Comparison of ENCODE assay signal across 1 cellular context in genomic region chr1:21884456-21885235, GRCh38.
TF ChIP-seq lines count a peak whose summit lies in the region.

No MANE protein-coding gene starts in this region.

TF ChIP-seq in IMR-90, 13 proteins besides CTCF, POLR2A, EP300 and RAD21:
- TF ChIP-seq MAFK (IDR thresholded peaks at IDR 0.05; ENCODE audit: low read depth, low read length) = no peak
- no peak for TF ChIP-seq CHD1 (IDR thresholded peaks at IDR 0.05; ENCODE audit: low read depth, low read length)
- TF ChIP-seq FOS (IDR thresholded peaks at IDR 0.05; ENCODE audit: low read depth, low read length) = no peak
- no peak for TF ChIP-seq CEBPB (IDR thresholded peaks at IDR 0.05; ENCODE audit: low read depth, low read length)
- TF ChIP-seq, protein P1, sequence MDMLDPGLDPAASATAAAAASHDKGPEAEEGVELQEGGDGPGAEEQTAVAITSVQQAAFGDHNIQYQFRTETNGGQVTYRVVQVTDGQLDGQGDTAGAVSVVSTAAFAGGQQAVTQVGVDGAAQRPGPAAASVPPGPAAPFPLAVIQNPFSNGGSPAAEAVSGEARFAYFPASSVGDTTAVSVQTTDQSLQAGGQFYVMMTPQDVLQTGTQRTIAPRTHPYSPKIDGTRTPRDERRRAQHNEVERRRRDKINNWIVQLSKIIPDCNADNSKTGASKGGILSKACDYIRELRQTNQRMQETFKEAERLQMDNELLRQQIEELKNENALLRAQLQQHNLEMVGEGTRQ (IDR thresholded peaks at IDR 0.05; ENCODE audit: low read depth, low read length) = no peak
- TF ChIP-seq SMC3 (IDR thresholded peaks at IDR 0.05; ENCODE audit: low read depth, low read length) = no peak
- no peak for TF ChIP-seq BHLHE40 (IDR thresholded peaks at IDR 0.05; ENCODE audit: low read depth, low read length)
- TF ChIP-seq, protein P2, sequence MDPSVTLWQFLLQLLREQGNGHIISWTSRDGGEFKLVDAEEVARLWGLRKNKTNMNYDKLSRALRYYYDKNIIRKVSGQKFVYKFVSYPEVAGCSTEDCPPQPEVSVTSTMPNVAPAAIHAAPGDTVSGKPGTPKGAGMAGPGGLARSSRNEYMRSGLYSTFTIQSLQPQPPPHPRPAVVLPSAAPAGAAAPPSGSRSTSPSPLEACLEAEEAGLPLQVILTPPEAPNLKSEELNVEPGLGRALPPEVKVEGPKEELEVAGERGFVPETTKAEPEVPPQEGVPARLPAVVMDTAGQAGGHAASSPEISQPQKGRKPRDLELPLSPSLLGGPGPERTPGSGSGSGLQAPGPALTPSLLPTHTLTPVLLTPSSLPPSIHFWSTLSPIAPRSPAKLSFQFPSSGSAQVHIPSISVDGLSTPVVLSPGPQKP (IDR thresholded peaks at IDR 0.05; ENCODE audit: borderline replicate concordance, low read depth, low read length) = no peak
- TF ChIP-seq RCOR1 (IDR thresholded peaks at IDR 0.05; ENCODE audit: insufficient replicate concordance, low read length) = no peak
- no peak for TF ChIP-seq NFE2L2 (IDR thresholded peaks at IDR 0.05; ENCODE audit: low read depth, low read length)
- TF ChIP-seq MXI1 (IDR thresholded peaks at IDR 0.05; ENCODE audit: borderline replicate concordance, low read depth, low read length) = no peak
- TF ChIP-seq RFX5 (IDR thresholded peaks at IDR 0.05; ENCODE audit: low read depth, low read length) = no peak
- no peak for TF ChIP-seq MAZ (IDR thresholded peaks at IDR 0.05; ENCODE audit: borderline replicate concordance, low read depth, low read length)
